ENCODE assay signal across 10 cellular contexts in the genomic region with DNA sequence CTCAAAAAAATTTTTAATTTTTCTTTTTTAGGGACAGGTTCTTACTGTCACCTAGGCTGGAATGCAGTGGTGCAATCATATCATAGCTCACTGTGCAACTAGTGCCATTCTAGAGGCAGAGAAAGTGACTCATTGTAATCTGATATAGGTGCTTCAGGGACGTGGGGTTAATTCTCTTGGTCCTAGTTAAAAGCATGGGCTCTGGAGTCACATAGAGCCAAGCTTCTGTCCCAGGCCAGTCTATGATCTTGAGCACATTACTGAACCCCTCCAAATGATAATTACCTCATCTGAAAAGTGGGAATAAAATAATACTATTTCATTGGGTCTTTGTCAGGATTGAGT. TPM values are rescaled to one million over a fixed set of nuclear protein-coding genes. Genes with fewer than 3 reads are reported as not detected.
DNase-seq lines count a peak whose midpoint lies in the region; ATAC-seq and FAIRE-seq lines count a peak whose summit lies in the region.
"Had no signal": no experiment of that assay in that cellular context is flagged by ENCODE, and none has a peak within 500 bp of the region (broad histone marks: within the 10 kb centered on the region; RNA-seq: fewer than 3 reads in every experiment).

No MANE protein-coding gene starts in this region.

- H3K27me3 Mint-ChIP-seq in T-helper 2 cell treated with Interferon-gamma antibody and Interleukin-4, amounts not matched to agents 5 μg/mL and 100 μg/mL, for 36 hours (ENCODE audit: low read depth), result no peaks in the 10 kb centered on the region
- no peaks in the 10 kb centered on the region for H3K27me3 Mint-ChIP-seq in stimulated activated memory B cell treated with anti-CD40 and anti-IgM and Interleukin-4, amounts not matched to agents 10 μg/mL and 1 μg/mL and 100 μg/mL, for 72 hours

- FAIRE-seq in small intestine (lab: Jason Lieb, UNC), result no peak

- no peaks in the 10 kb centered on the region for H3K9me3 Mint-ChIP-seq in T-helper 2 cell treated with Interferon-gamma antibody and Interleukin-4, amounts not matched to agents 5 μg/mL and 100 μg/mL, for 36 hours
- H3K9me3 Mint-ChIP-seq in stimulated activated memory B cell treated with anti-CD40 and anti-IgM and Interleukin-4, amounts not matched to agents 10 μg/mL and 1 μg/mL and 100 μg/mL, for 72 hours, result no peaks in the 10 kb centered on the region

- H3K27ac ChIP-seq in effector memory CD4-positive, alpha-beta T cell (ENCODE audit: insufficient read depth, low read length, poor library complexity, severe bottlenecking), result peak overlapping the region; percentile 91
- no peak overlapping the region for H3K27ac ChIP-seq in small intestine (ENCODE audit: low read depth in 1 of 2, low read length in 1 of 2)

- H3K27ac Mint-ChIP-seq in T-helper 2 cell treated with Interferon-gamma antibody and Interleukin-4, amounts not matched to agents 5 μg/mL and 100 μg/mL, for 36 hours, result no peak overlapping the region
- H3K27ac Mint-ChIP-seq in stimulated activated memory B cell treated with anti-CD40 and anti-IgM and Interleukin-4, amounts not matched to agents 10 μg/mL and 1 μg/mL and 100 μg/mL, for 72 hours, result no peak overlapping the region

- peaks cover 22% of the 10 kb centered on the region for H3K4me1 Mint-ChIP-seq in T-helper 2 cell treated with Interferon-gamma antibody and Interleukin-4, amounts not matched to agents 5 μg/mL and 100 μg/mL, for 36 hours (ENCODE audit: low read depth)
- H3K4me1 Mint-ChIP-seq in stimulated activated memory B cell treated with anti-CD40 and anti-IgM and Interleukin-4, amounts not matched to agents 10 μg/mL and 1 μg/mL and 100 μg/mL, for 72 hours, result peaks cover 24% of the 10 kb centered on the region

- H3K36me3 ChIP-seq in effector memory CD4-positive, alpha-beta T cell (ENCODE audit: control insufficient read depth, insufficient read depth, low read length), result peaks cover 14% of the 10 kb centered on the region
- no peaks in the 10 kb centered on the region for H3K36me3 ChIP-seq in small intestine (ENCODE audit: control insufficient read depth in 2 of 2, insufficient read depth in 2 of 2, low read length in 2 of 2)

- peak overlapping the region; percentile 86 for H3K4me3 Mint-ChIP-seq in T-helper 2 cell treated with Interferon-gamma antibody and Interleukin-4, amounts not matched to agents 5 μg/mL and 100 μg/mL, for 36 hours
- no peak overlapping the region for H3K4me3 Mint-ChIP-seq in stimulated activated memory B cell treated with anti-CD40 and anti-IgM and Interleukin-4, amounts not matched to agents 10 μg/mL and 1 μg/mL and 100 μg/mL, for 72 hours

- H3K9me3 ChIP-seq in effector memory CD4-positive, alpha-beta T cell (ENCODE audit: control insufficient read depth, low read length), result no peaks in the 10 kb centered on the region
- no peaks in the 10 kb centered on the region for H3K9me3 ChIP-seq in small intestine (ENCODE audit: control insufficient read depth, low read depth)

- ATAC-seq in HG02840 (IDR thresholded peaks at IDR 0.05; ENCODE audit: low FRiP score, unreplicated experiment), result no peak
- no peak for ATAC-seq in stimulated activated memory B cell treated with anti-CD40 and anti-IgM and Interleukin-4, amounts not matched to agents 10 μg/mL and 1 μg/mL and 100 μg/mL, for 72 hours

- 8 to 58% (median 46%) methylated on average over 1 of the region's 1 CpG for WGBS in small intestine, 3 donors

- no peaks in the 10 kb centered on the region for H3K27me3 ChIP-seq in effector memory CD4-positive, alpha-beta T cell (replicated peaks; ENCODE audit: control insufficient read depth, insufficient read depth, low read length, poor library complexity, severe bottlenecking)
- H3K27me3 ChIP-seq in small intestine (ENCODE audit: control insufficient read depth in 2 of 2, insufficient read depth in 2 of 2, low read length in 2 of 2), result no peaks in the 10 kb centered on the region

- peaks cover 5% of the 10 kb centered on the region for H3K4me1 ChIP-seq in effector memory CD4-positive, alpha-beta T cell (ENCODE audit: control insufficient read depth, insufficient read depth, low read length, poor library complexity, severe bottlenecking)
- H3K4me1 ChIP-seq in small intestine (ENCODE audit: control insufficient read depth in 2 of 2, insufficient read depth in 1 of 2, low read depth in 1 of 2, low read length in 1 of 2), result peaks cover 0 to 8% of the 10 kb centered on the region in 2 donors

- peaks cover 4% of the 10 kb centered on the region for H3K36me3 Mint-ChIP-seq in T-helper 2 cell treated with Interferon-gamma antibody and Interleukin-4, amounts not matched to agents 5 μg/mL and 100 μg/mL, for 36 hours (ENCODE audit: low read depth)
- peaks cover 26% of the 10 kb centered on the region for H3K36me3 Mint-ChIP-seq in stimulated activated memory B cell treated with anti-CD40 and anti-IgM and Interleukin-4, amounts not matched to agents 10 μg/mL and 1 μg/mL and 100 μg/mL, for 72 hours

- no peak overlapping the region for H3K4me3 ChIP-seq in effector memory CD4-positive, alpha-beta T cell (ENCODE audit: insufficient read depth, low read depth, low read length, poor library complexity, severe bottlenecking)
- no peak overlapping the region for H3K4me3 ChIP-seq in small intestine (ENCODE audit: low read depth in 1 of 2, low read length in 2 of 2)

- DNase-seq in T-helper 2 cell treated with Interferon-gamma antibody and Interleukin-4, amounts not matched to agents 5 μg/mL and 100 μg/mL, for 36 hours (ENCODE audit: low spot score), result no peak
- no peak for DNase-seq in T-helper 2 cell
- DNase-seq in NCI-H2196 (lab: John Stamatoyannopoulos, UW; ENCODE audit: unreplicated experiment), result peak; percentile 30
- no peak for DNase-seq in effector memory CD4-positive, alpha-beta T cell
- peak; percentile 42 for DNase-seq in small intestine
- no peak for DNase-seq in CD1c-positive myeloid dendritic cell (ENCODE audit: extremely low spot score)
- DNase-seq: cerebellar nuclear complex, mesendoderm had no signal

RNA-seq across cellular contexts. Expression of a gene that starts 1.1 kb away (rescaled TPM):
- 10 to 100 TPM; 48.5 to 56.2 (median 51.4) TPM for polyA plus RNA-seq in small intestine

RNA-seq across cellular contexts. Expression of a gene that starts 7.8 kb away (rescaled TPM):
- polyA plus RNA-seq in small intestine, result 10 to 100 TPM in 2 of 3 donors, 1 to 10 TPM in 1; 6.5 to 27.7 (median 14.1) TPM

RNA-seq across cellular contexts. Expression of a gene that starts 32.2 kb away (rescaled TPM):
- polyA plus RNA-seq in small intestine, result 10 to 100 TPM; 12.7 to 18.6 (median 15.7) TPM

RNA-seq across cellular contexts. Expression of a gene that starts 47.9 kb away (rescaled TPM):
- 10 to 100 TPM; 58.9 to 80.4 (median 71.6) TPM for polyA plus RNA-seq in small intestine

Comparison
In these comparisons a context has a peak if more than half of its experiments do, and no peak if none do; other contexts are left out.
1. DNase-seq: peak in NCI-H2196 (single experiment) and small intestine (single experiment); none in T-helper 2 cell treated with Interferon-gamma antibody and Interleukin-4, amounts not matched to agents 5 μg/mL and 100 μg/mL, for 36 hours (single experiment), T-helper 2 cell (0 of 5), effector memory CD4-positive, alpha-beta T cell (0 of 3) and CD1c-positive myeloid dendritic cell (single experiment).